In the genomic region with DNA sequence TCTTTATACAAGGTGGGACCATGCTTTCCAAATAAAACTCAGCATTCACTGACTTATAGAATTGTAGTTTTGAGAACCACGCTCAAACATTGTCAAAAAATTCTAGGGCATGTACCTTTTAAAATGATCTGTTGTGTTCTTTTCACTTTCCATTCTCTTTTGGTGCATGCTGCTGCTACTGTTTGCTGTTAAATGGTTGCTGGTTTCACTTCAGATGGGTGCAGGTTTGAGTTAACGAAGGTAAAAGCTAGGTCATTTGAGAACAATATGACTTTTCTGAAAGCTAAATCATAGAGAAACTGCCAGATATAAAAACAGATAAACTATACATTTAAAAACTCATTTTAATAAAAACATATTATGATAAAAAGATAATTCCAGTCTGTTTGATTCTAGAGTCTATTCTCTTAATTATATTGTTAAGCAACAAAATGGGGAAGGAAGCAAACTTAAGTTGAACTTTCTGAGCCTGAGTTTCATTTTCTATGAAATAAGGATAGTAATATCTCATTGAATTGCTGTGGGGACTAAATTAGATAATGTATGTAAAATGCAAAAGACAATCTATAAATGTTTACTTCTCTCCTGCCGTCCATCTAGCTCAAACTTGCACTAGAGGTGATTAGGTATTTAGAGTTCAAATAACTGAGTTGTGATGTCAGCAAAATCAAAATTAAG, we compare ENCODE assay signal across 15 cellular contexts.
DNase-seq lines count a peak whose midpoint lies in the region; ATAC-seq and TF ChIP-seq lines count a peak whose summit lies in the region.
"Had no signal": no experiment of that assay in that cellular context is flagged by ENCODE, and none has a peak within 500 bp of the region (broad histone marks: within the 10 kb centered on the region; RNA-seq: fewer than 3 reads in every experiment).

No MANE protein-coding gene starts in this region.

- H3K9me3 Mint-ChIP-seq in naive thymus-derived CD8-positive, alpha-beta T cell = peaks cover 0 to 3% (median 0%) of the 10 kb centered on the region in 9 donors
- H3K9me3 Mint-ChIP-seq in WTC11 = peaks cover 14% of the 10 kb centered on the region
- H3K9me3 Mint-ChIP-seq: central memory CD8-positive, alpha-beta T cell had no signal

- peaks cover 0 to 10% (median 0%) of the 10 kb centered on the region in 5 donors for H3K27me3 Mint-ChIP-seq in naive thymus-derived CD8-positive, alpha-beta T cell
- H3K27me3 Mint-ChIP-seq in WTC11 (ENCODE audit: low read depth) = no peaks in the 10 kb centered on the region
- H3K27me3 Mint-ChIP-seq: central memory CD8-positive, alpha-beta T cell had no signal

- no peak for TF ChIP-seq CTCF in uterus (IDR thresholded peaks at IDR 0.05)
- TF ChIP-seq CTCF in WTC11 (IDR thresholded peaks at IDR 0.05) = no peak

- no peak overlapping the region for H3K4me3 ChIP-seq in uterus
- H3K4me3 ChIP-seq: esophagus muscularis mucosa, suprapubic skin had no signal

- no peak overlapping the region for H3K27ac ChIP-seq in uterus
- H3K27ac ChIP-seq: esophagus muscularis mucosa, suprapubic skin had no signal

- H3K9me3 ChIP-seq in uterus = no peaks in the 10 kb centered on the region
- H3K9me3 ChIP-seq: esophagus muscularis mucosa, suprapubic skin had no signal

- no peaks in the 10 kb centered on the region for H3K36me3 ChIP-seq in uterus
- H3K36me3 ChIP-seq: esophagus muscularis mucosa, suprapubic skin had no signal

- no peaks in the 10 kb centered on the region for H3K4me1 ChIP-seq in uterus
- H3K4me1 ChIP-seq: esophagus muscularis mucosa, suprapubic skin had no signal

- no peak for DNase-seq in uterus
- no peak for DNase-seq in naive thymus-derived CD8-positive, alpha-beta T cell
- DNase-seq in WTC11 (ENCODE audit: low spot score) = no peak
- DNase-seq in KG1 (lab: John Stamatoyannopoulos, UW) = no peak
- DNase-seq: activated gamma-delta T cell, H7, mesendoderm, NCI-H446 had no signal

- H3K27me3 ChIP-seq in uterus = no peaks in the 10 kb centered on the region
- H3K27me3 ChIP-seq: esophagus muscularis mucosa had no signal

- H3K4me1 Mint-ChIP-seq in naive thymus-derived CD8-positive, alpha-beta T cell = no peaks in the 10 kb centered on the region
- H3K4me1 Mint-ChIP-seq in WTC11 = peaks cover 3% of the 10 kb centered on the region; the same call in 1 of the 2 replicates
- H3K4me1 Mint-ChIP-seq: central memory CD8-positive, alpha-beta T cell had no signal

- H3K27ac Mint-ChIP-seq in naive thymus-derived CD8-positive, alpha-beta T cell = no peak overlapping the region
- no peak overlapping the region for H3K27ac Mint-ChIP-seq in WTC11

- no peaks in the 10 kb centered on the region for H3K36me3 Mint-ChIP-seq in naive thymus-derived CD8-positive, alpha-beta T cell
- no peaks in the 10 kb centered on the region for H3K36me3 Mint-ChIP-seq in WTC11

- no peak overlapping the region for H3K4me3 Mint-ChIP-seq in naive thymus-derived CD8-positive, alpha-beta T cell
- H3K4me3 Mint-ChIP-seq in WTC11 = no peak overlapping the region
- H3K4me3 Mint-ChIP-seq: central memory CD8-positive, alpha-beta T cell had no signal

- ATAC-seq in GM18505 (IDR thresholded peaks at IDR 0.05; ENCODE audit: unreplicated experiment) = peak; percentile 88
- peak; percentile 64 for ATAC-seq in GM19397 (IDR thresholded peaks at IDR 0.05; ENCODE audit: unreplicated experiment)
- ATAC-seq in HG02798 (IDR thresholded peaks at IDR 0.05; ENCODE audit: poor library complexity, unreplicated experiment) = peak; percentile 93
- ATAC-seq in HG03460 (IDR thresholded peaks at IDR 0.05; ENCODE audit: unreplicated experiment) = peak; percentile 66
- no peak for ATAC-seq in naive thymus-derived CD8-positive, alpha-beta T cell
- no peak for ATAC-seq in WTC11

- POLR2A ChIA-PET in naive thymus-derived CD8-positive, alpha-beta T cell (lab: Charles Lee) = no interaction called here
- POLR2A ChIA-PET in WTC11 (lab: Charles Lee) = no interaction called here

- CTCF ChIA-PET in WTC11 (lab: Charles Lee) = interaction anchor here (1.3 kb wide), 1 partner anchor 15 kb away, joined by 4 read pairs; no protein-coding TSS in a partner anchor

- intact Hi-C loops in uterus (cut with DNase I; ENCODE audit: low total_unique reads) = no loop called here

- TF ChIP-seq POLR2A in GM18505 (IDR thresholded peaks at IDR 0.05; ENCODE audit: borderline replicate concordance, extremely low read depth, insufficient read depth, insufficient read length) (no peak), uterus (IDR thresholded peaks at IDR 0.05) (no peak)

TF ChIP-seq in WTC11, 78 proteins besides CTCF, POLR2A, EP300 and RAD21:
- no peak for TF ChIP-seq TEAD4 (CRISPR knock-in tag; IDR thresholded peaks at IDR 0.05)
- TF ChIP-seq JUN (CRISPR knock-in tag; IDR thresholded peaks at IDR 0.05) = no peak
- TF ChIP-seq ZNF219 (CRISPR knock-in tag; IDR thresholded peaks at IDR 0.05; ENCODE audit: borderline replicate concordance) = no peak

Comparison
In these comparisons a context has a peak if more than half of its experiments do, and no peak if none do; other contexts are left out.
1. ATAC-seq: peak in GM18505 (single experiment), GM19397 (single experiment), HG02798 (single experiment) and HG03460 (single experiment); none in naive thymus-derived CD8-positive, alpha-beta T cell (0 of 2) and WTC11 (single experiment).